Comparison of ENCODE assay signal across 1 cellular context in genomic region chr6:124958759-124959354, GRCh38.
A peak's percentile ranks its signal among the peaks of the same experiment; 100 is the strongest.
TF ChIP-seq lines count a peak whose summit lies in the region.

No MANE protein-coding gene starts in this region.

TF ChIP-seq in K562, 482 proteins besides CTCF, POLR2A, EP300 and RAD21 (continued from another document and continues in another):
- TF ChIP-seq PREB (CRISPR knock-in tag; IDR thresholded peaks at IDR 0.05) (no peak), PCBP2 (IDR thresholded peaks at IDR 0.05; ENCODE audit: low read depth, low read length, poor library complexity, severe bottlenecking) (no peak), PHB (CRISPR knock-in tag; IDR thresholded peaks at IDR 0.05) (no peak), NFE2 (IDR thresholded peaks at IDR 0.05; ENCODE audit: low read depth) (peak; percentile 79), IRF9 (tag; IDR thresholded peaks at IDR 0.05) (no peak), RFX1 (IDR thresholded peaks at IDR 0.05) (no peak), MLLT1 (IDR thresholded peaks at IDR 0.05) (peak in 1 of 2 experiments; percentile 95; a peak in 2 of 4 replicates), CREM (IDR thresholded peaks at IDR 0.05; ENCODE audit: low read depth) (no peak), RUNX1 (IDR thresholded peaks at IDR 0.05; ENCODE audit: low read depth) (no peak), BMI1 (IDR thresholded peaks at IDR 0.05; ENCODE audit: low read length) (no peak), CREB5 (CRISPR knock-in tag; IDR thresholded peaks at IDR 0.05) (no peak), ZNF311 (CRISPR knock-in tag; IDR thresholded peaks at IDR 0.05) (no peak), FOSL1 (tag; conservative IDR thresholded peaks at IDR 0.05) (peak; percentile 93), SNRNP70 (optimal IDR thresholded peaks at IDR 0.05; ENCODE audit: low read depth, low read length) (no peak), ZNF282 (CRISPR knock-in tag; IDR thresholded peaks at IDR 0.05) (no peak), KAT2B (IDR thresholded peaks at IDR 0.05; ENCODE audit: low read depth, low read length) (no peak), RNF2 (IDR thresholded peaks at IDR 0.05) (no peak), FIP1L1 (IDR thresholded peaks at IDR 0.05; ENCODE audit: low read depth, low read length, poor library complexity, severe bottlenecking) (no peak), DIDO1 (tag; IDR thresholded peaks at IDR 0.05; ENCODE audit: low read depth) (no peak), ZFP36 (IDR thresholded peaks at IDR 0.05; ENCODE audit: low read depth, low read length, partially characterized antibody) (no peak), SMARCC2 (IDR thresholded peaks at IDR 0.05; ENCODE audit: low read depth) (peak; percentile 88), NFATC3 (IDR thresholded peaks at IDR 0.05) (no peak), ZNF431 (CRISPR knock-in tag; IDR thresholded peaks at IDR 0.05) (no peak), NFIX (CRISPR knock-in tag; IDR thresholded peaks at IDR 0.05; ENCODE audit: low read depth) (no peak), XRCC3 (IDR thresholded peaks at IDR 0.05) (no peak), AFF4 (CRISPR knock-in tag; IDR thresholded peaks at IDR 0.05) (no peak), FUS (optimal IDR thresholded peaks at IDR 0.05; ENCODE audit: low read depth, low read length) (no peak), SREBF1 (IDR thresholded peaks at IDR 0.05; ENCODE audit: borderline replicate concordance, low read depth, low read length) (no peak), BRF1 (IDR thresholded peaks at IDR 0.05; ENCODE audit: borderline replicate concordance, extremely low read depth, insufficient read length) (no peak), ZKSCAN8 (CRISPR knock-in tag; IDR thresholded peaks at IDR 0.05) (no peak), ZNF766 (CRISPR knock-in tag; conservative IDR thresholded peaks at IDR 0.05) (no peak), CHD2 (IDR thresholded peaks at IDR 0.05; ENCODE audit: low read depth, low read length) (no peak), ZNF445 (CRISPR knock-in tag; IDR thresholded peaks at IDR 0.05; ENCODE audit: low read depth) (no peak), NBN (IDR thresholded peaks at IDR 0.05; ENCODE audit: low read depth) (no peak)
- TF ChIP-seq, protein P1, sequence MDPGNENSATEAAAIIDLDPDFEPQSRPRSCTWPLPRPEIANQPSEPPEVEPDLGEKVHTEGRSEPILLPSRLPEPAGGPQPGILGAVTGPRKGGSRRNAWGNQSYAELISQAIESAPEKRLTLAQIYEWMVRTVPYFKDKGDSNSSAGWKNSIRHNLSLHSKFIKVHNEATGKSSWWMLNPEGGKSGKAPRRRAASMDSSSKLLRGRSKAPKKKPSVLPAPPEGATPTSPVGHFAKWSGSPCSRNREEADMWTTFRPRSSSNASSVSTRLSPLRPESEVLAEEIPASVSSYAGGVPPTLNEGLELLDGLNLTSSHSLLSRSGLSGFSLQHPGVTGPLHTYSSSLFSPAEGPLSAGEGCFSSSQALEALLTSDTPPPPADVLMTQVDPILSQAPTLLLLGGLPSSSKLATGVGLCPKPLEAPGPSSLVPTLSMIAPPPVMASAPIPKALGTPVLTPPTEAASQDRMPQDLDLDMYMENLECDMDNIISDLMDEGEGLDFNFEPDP (CRISPR knock-in tag; IDR thresholded peaks at IDR 0.05), result no peak
- TF ChIP-seq, protein P2, sequence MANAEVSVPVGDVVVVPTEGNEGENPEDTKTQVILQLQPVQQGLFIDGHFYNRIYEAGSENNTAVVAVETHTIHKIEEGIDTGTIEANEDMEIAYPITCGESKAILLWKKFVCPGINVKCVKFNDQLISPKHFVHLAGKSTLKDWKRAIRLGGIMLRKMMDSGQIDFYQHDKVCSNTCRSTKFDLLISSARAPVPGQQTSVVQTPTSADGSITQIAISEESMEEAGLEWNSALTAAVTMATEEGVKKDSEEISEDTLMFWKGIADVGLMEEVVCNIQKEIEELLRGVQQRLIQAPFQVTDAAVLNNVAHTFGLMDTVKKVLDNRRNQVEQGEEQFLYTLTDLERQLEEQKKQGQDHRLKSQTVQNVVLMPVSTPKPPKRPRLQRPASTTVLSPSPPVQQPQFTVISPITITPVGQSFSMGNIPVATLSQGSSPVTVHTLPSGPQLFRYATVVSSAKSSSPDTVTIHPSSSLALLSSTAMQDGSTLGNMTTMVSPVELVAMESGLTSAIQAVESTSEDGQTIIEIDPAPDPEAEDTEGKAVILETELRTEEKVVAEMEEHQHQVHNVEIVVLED (CRISPR knock-in tag; IDR thresholded peaks at IDR 0.05), result no peak
- TF ChIP-seq, protein P3, sequence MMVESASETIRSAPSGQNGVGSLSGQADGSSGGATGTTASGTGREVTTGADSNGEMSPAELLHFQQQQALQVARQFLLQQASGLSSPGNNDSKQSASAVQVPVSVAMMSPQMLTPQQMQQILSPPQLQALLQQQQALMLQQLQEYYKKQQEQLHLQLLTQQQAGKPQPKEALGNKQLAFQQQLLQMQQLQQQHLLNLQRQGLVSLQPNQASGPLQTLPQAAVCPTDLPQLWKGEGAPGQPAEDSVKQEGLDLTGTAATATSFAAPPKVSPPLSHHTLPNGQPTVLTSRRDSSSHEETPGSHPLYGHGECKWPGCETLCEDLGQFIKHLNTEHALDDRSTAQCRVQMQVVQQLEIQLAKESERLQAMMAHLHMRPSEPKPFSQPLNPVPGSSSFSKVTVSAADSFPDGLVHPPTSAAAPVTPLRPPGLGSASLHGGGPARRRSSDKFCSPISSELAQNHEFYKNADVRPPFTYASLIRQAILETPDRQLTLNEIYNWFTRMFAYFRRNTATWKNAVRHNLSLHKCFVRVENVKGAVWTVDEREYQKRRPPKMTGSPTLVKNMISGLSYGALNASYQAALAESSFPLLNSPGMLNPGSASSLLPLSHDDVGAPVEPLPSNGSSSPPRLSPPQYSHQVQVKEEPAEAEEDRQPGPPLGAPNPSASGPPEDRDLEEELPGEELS (CRISPR knock-in tag; IDR thresholded peaks at IDR 0.05; ENCODE audit: borderline replicate concordance), result no peak
- TF ChIP-seq, protein P4, sequence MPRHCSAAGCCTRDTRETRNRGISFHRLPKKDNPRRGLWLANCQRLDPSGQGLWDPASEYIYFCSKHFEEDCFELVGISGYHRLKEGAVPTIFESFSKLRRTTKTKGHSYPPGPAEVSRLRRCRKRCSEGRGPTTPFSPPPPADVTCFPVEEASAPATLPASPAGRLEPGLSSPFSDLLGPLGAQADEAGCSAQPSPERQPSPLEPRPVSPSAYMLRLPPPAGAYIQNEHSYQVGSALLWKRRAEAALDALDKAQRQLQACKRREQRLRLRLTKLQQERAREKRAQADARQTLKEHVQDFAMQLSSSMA (CRISPR knock-in tag; IDR thresholded peaks at IDR 0.05), result no peak
- TF ChIP-seq, protein P5, sequence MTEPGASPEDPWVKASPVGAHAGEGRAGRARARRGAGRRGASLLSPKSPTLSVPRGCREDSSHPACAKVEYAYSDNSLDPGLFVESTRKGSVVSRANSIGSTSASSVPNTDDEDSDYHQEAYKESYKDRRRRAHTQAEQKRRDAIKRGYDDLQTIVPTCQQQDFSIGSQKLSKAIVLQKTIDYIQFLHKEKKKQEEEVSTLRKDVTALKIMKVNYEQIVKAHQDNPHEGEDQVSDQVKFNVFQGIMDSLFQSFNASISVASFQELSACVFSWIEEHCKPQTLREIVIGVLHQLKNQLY (CRISPR knock-in tag; conservative IDR thresholded peaks at IDR 0.05), result no peak
- TF ChIP-seq, protein P6, sequence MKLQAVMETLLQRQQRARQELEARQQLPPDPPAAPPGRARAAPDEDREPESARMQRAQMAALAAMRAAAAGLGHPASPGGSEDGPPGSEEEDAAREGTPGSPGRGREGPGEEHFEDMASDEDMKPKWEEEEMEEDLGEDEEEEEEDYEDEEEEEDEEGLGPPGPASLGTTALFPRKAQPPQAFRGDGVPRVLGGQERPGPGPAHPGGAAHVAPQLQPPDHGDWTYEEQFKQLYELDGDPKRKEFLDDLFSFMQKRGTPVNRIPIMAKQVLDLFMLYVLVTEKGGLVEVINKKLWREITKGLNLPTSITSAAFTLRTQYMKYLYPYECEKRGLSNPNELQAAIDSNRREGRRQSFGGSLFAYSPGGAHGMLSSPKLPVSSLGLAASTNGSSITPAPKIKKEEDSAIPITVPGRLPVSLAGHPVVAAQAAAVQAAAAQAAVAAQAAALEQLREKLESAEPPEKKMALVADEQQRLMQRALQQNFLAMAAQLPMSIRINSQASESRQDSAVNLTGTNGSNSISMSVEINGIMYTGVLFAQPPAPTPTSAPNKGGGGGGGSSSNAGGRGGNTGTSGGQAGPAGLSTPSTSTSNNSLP (IDR thresholded peaks at IDR 0.05; ENCODE audit: borderline replicate concordance, low read depth, low read length), result peak; percentile 92
